Comparison of ENCODE assay signal across 23 cellular contexts in the genomic region with DNA sequence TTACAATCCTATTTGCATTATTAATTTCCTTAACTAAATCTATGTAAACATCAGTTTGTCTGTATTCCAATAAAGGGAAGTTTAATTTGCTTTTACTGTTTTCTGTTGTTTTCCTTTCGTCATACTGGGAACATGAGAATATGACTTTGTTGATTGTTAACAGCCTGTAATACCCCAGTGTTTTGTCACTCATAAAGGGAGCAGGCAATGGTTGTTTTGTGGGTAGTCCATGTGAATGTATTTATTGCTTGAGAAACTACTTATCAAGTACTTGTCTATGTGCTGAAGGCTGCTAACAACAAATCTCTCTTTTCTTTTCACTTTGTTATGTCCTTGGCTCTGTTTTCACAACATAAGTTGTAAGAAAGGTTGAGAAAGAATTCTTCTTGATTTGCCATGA.
DNase-seq lines count a peak whose midpoint lies in the region; ATAC-seq, FAIRE-seq and TF ChIP-seq lines count a peak whose summit lies in the region.
"Had no signal": no experiment of that assay in that cellular context is flagged by ENCODE, and none has a peak within 500 bp of the region (broad histone marks: within the 10 kb centered on the region; RNA-seq: fewer than 3 reads in every experiment).

No MANE protein-coding gene starts in this region.

- peak; percentile 46 for FAIRE-seq in D721Med (lab: Jason Lieb, UNC)
- FAIRE-seq: GM12892, GM19239 had no signal

- H3K4me3 ChIP-seq in LNCaP clone FGC (ENCODE audit: low read depth, low read length) (no peak overlapping the region), endodermal cell (ENCODE audit: low read length) (no peak overlapping the region), dorsolateral prefrontal cortex (no peak overlapping the region)
- H3K4me3 ChIP-seq: SJSA1 had no signal

- H3K4me1 Mint-ChIP-seq in endodermal cell, result peaks cover 10% of the 10 kb centered on the region

- no peak for TF ChIP-seq CTCF in D721Med (IDR thresholded peaks at IDR 0.05; ENCODE audit: insufficient read depth, missing control alignments)
- TF ChIP-seq CTCF in LNCaP clone FGC (IDR thresholded peaks at IDR 0.05; ENCODE audit: control insufficient read depth, extremely low read depth, insufficient read depth), result no peak
- TF ChIP-seq CTCF in endodermal cell (conservative IDR thresholded peaks at IDR 0.05), result no peak
- TF ChIP-seq CTCF in dorsolateral prefrontal cortex (IDR thresholded peaks at IDR 0.05 in 54 of 56, conservative IDR thresholded peaks at IDR 0.05 in 2 of 56; ENCODE audit: low read depth in 1 of 56, partially characterized antibody in 56 of 56), result no peak

- intact Hi-C loops in dorsolateral prefrontal cortex (cut with DNase I), result no loop called here

- H3K9ac ChIP-seq in endodermal cell (ENCODE audit: extremely low read depth, low read length, poor library complexity, severe bottlenecking), result no peak overlapping the region

- H3K36me3 ChIP-seq in endodermal cell (ENCODE audit: control insufficient read depth, insufficient read depth, low read length), result no peaks in the 10 kb centered on the region
- H3K36me3 ChIP-seq: SJSA1 had no signal

- WGBS in endodermal cell (ENCODE audit: insufficient coverage in 1 of 2, insufficient read length in 1 of 2), 2 experiments, result 75 to 90% methylated on average over 1 of the region's 1 CpG

- DNase-seq in D721Med (ENCODE audit: insufficient read length, low spot score), result no peak
- peak; percentile 23 for DNase-seq in LNCaP clone FGC (ENCODE audit: low read depth)
- no peak for DNase-seq in endodermal cell
- DNase-seq in left kidney (ENCODE audit: low read depth, low spot score), result peak; percentile 9
- no peak for DNase-seq in dorsolateral prefrontal cortex
- DNase-seq in activated effector memory CD4-positive, alpha-beta T cell treated with Interleukin-2 at 50 U/mL for 16 hours, result no peak
- DNase-seq: ACHN, Calu3, DMS153, DND-41, H9, IMR-90, KG1, MM.1S, NCI-H2029, NCI-H2227 treated with DMSO at 0.1 percent for 48 hours, NCI-H526 treated with DMSO at 0.1 percent for 48 hours, Right ventricle myocardium superior, RPMI8226 had no signal

- no peak overlapping the region for H3K27ac ChIP-seq in endodermal cell (ENCODE audit: low read depth, low read length)
- H3K27ac ChIP-seq in dorsolateral prefrontal cortex, result no peak overlapping the region
- H3K27ac ChIP-seq: SJSA1 had no signal

- H3K9me3 Mint-ChIP-seq in endodermal cell, result no peaks in the 10 kb centered on the region
- H3K9me3 Mint-ChIP-seq: H9 had no signal

- no peaks in the 10 kb centered on the region for H3K9me3 ChIP-seq in endodermal cell (ENCODE audit: control insufficient read depth, low read length)
- H3K9me3 ChIP-seq: SJSA1 had no signal

- no peaks in the 10 kb centered on the region for H3K36me3 Mint-ChIP-seq in endodermal cell (ENCODE audit: low read depth)

- H3K4me1 ChIP-seq in endodermal cell (ENCODE audit: control insufficient read depth, insufficient read depth, low read length), result no peaks in the 10 kb centered on the region
- H3K4me1 ChIP-seq: SJSA1 had no signal

- no peaks in the 10 kb centered on the region for H3K27me3 ChIP-seq in endodermal cell (ENCODE audit: control insufficient read depth, insufficient read depth, low read length, poor library complexity, severe bottlenecking)
- H3K27me3 ChIP-seq in dorsolateral prefrontal cortex, result no peaks in the 10 kb centered on the region
- H3K27me3 ChIP-seq: SJSA1 had no signal

- H3K27ac Mint-ChIP-seq in endodermal cell, result peak overlapping the region; percentile 17
- H3K27ac Mint-ChIP-seq: H9 had no signal

- no peaks in the 10 kb centered on the region for H3K27me3 Mint-ChIP-seq in endodermal cell (ENCODE audit: insufficient read depth)

- no peak overlapping the region for H3K4me3 Mint-ChIP-seq in endodermal cell
- H3K4me3 Mint-ChIP-seq: H9 had no signal

- ATAC-seq in HG02970 (IDR thresholded peaks at IDR 0.05; ENCODE audit: low FRiP score, unreplicated experiment), result no peak

Comparison
In these comparisons a context has a peak if more than half of its experiments do, and no peak if none do; other contexts are left out.
1. DNase-seq: peak in LNCaP clone FGC (single experiment) and left kidney (single experiment); none in D721Med (single experiment), endodermal cell (single experiment), dorsolateral prefrontal cortex (0 of 10) and activated effector memory CD4-positive, alpha-beta T cell treated with Interleukin-2 at 50 U/mL for 16 hours (single experiment).